ENCODE assay signal across 16 cellular contexts in genomic region chr18:51169731-51170130, GRCh38. TPM values are rescaled to one million over a fixed set of nuclear protein-coding genes. Genes with fewer than 3 reads are reported as not detected.
DNase-seq lines count a peak whose midpoint lies in the region; ATAC-seq and TF ChIP-seq lines count a peak whose summit lies in the region.
"Had no signal": no experiment of that assay in that cellular context is flagged by ENCODE, and none has a peak within 500 bp of the region (broad histone marks: within the 10 kb centered on the region; RNA-seq: fewer than 3 reads in every experiment).

No MANE protein-coding gene starts in this region.

- H3K27ac ChIP-seq in CD4-positive, alpha-beta T cell (ENCODE audit: low read depth, low read length), result no peak overlapping the region
- H3K27ac ChIP-seq: GM23248, heart right ventricle, psoas muscle had no signal

- peaks cover 50% of the 10 kb centered on the region for H3K4me1 Mint-ChIP-seq in CD4-positive, alpha-beta T cell (ENCODE audit: low read depth)

- no peaks in the 10 kb centered on the region for H3K27me3 Mint-ChIP-seq in CD4-positive, alpha-beta T cell

- H3K9me3 ChIP-seq in CD4-positive, alpha-beta T cell (ENCODE audit: control insufficient read depth, low read length), result no peaks in the 10 kb centered on the region
- H3K9me3 ChIP-seq: heart right ventricle, psoas muscle had no signal

- TF ChIP-seq CTCF in CD4-positive, alpha-beta T cell (IDR thresholded peaks at IDR 0.05), result no peak

- no peak overlapping the region for H3K4me3 Mint-ChIP-seq in CD4-positive, alpha-beta T cell

- peak overlapping the region; percentile 43 for H3K27ac Mint-ChIP-seq in CD4-positive, alpha-beta T cell
- peak overlapping the region; percentile 95 to 99 for H3K27ac Mint-ChIP-seq in activated naive CD4-positive, alpha-beta T cell treated with anti-CD3 and anti-CD28 coated beads, Interleukin-2, amount 50 U/mL, for 72 hours

- POLR2A ChIA-PET in CD4-positive, alpha-beta T cell (lab: Charles Lee), result interaction anchor here (1.3 kb wide), 1 partner anchor 16 kb away, joined by 5 read pairs; no protein-coding TSS in a partner anchor

- no peak for ATAC-seq in CD4-positive, alpha-beta T cell (ENCODE audit: poor library complexity)
- ATAC-seq in GM18909 (IDR thresholded peaks at IDR 0.05; ENCODE audit: poor library complexity, unreplicated experiment), result peak; percentile 53
- ATAC-seq in HG02885 (IDR thresholded peaks at IDR 0.05; ENCODE audit: poor library complexity, unreplicated experiment), result peak; percentile 41
- peak in 1 of 2 donors; percentile 60 for ATAC-seq in activated naive CD4-positive, alpha-beta T cell treated with anti-CD3 and anti-CD28 coated beads, Interleukin-2, amount 50 U/mL, for 72 hours
- ATAC-seq: heart right ventricle, psoas muscle had no signal

- no peaks in the 10 kb centered on the region for H3K9me3 Mint-ChIP-seq in CD4-positive, alpha-beta T cell
- H3K9me3 Mint-ChIP-seq in activated naive CD4-positive, alpha-beta T cell treated with anti-CD3 and anti-CD28 coated beads, Interleukin-2, amount 50 U/mL, for 72 hours, result no peaks in the 10 kb centered on the region

- CTCF ChIA-PET in CD4-positive, alpha-beta T cell (lab: Charles Lee), result no interaction called here

- no peak for DNase-seq in CD4-positive, alpha-beta T cell
- DNase-seq in activated naive CD4-positive, alpha-beta T cell treated with anti-CD3 and anti-CD28 coated beads, Interleukin-2, amount 50 U/mL, for 72 hours (ENCODE audit: low spot score in 2 of 2), result no peak
- DNase-seq in DMS 273 (lab: John Stamatoyannopoulos, UW; ENCODE audit: unreplicated experiment), result no peak
- no peak for DNase-seq in OCI-M1 (lab: John Stamatoyannopoulos, UW)
- no peak for DNase-seq in NAMALWA (ENCODE audit: low spot score)
- no peak for DNase-seq in NCI-H2227 treated with DMSO at 0.1 percent for 48 hours (lab: John Stamatoyannopoulos, UW)
- DNase-seq: anterior cingulate cortex, DMS153, GM23248, heart right ventricle, kidney glomerular epithelial cell, NCI-H2029, NCI-H774, psoas muscle had no signal

- peaks cover 9% of the 10 kb centered on the region for H3K36me3 Mint-ChIP-seq in CD4-positive, alpha-beta T cell (ENCODE audit: low read depth)
- H3K36me3 Mint-ChIP-seq in activated naive CD4-positive, alpha-beta T cell treated with anti-CD3 and anti-CD28 coated beads, Interleukin-2, amount 50 U/mL, for 72 hours, result peaks cover 0 to 7% of the 10 kb centered on the region in 2 donors

- no peaks in the 10 kb centered on the region for H3K27me3 ChIP-seq in CD4-positive, alpha-beta T cell (ENCODE audit: control insufficient read depth, insufficient read depth, low read length)
- H3K27me3 ChIP-seq: heart right ventricle had no signal

- intact Hi-C loops in CD4-positive, alpha-beta T cell (cut with DNase I, micrococcal nuclease), result loop anchor here in 1 of 2 experiments (10.0 kb wide), 1 partner anchor 1685 kb away; the partner anchor contains the start of gene C18orf32

RNA-seq across cellular contexts. Expression of gene MEX3C, which starts 27.8 kb away (rescaled TPM):
- 10 to 100 TPM; 70.8 to 76.1 TPM for total RNA-seq in CD4-positive, alpha-beta T cell
- total RNA-seq in activated naive CD4-positive, alpha-beta T cell treated with anti-CD3 and anti-CD28 coated beads, Interleukin-2, amount 50 U/mL, for 72 hours, result 10 to 100 TPM; 59.0 to 82.5 TPM
